ENCODE assay signal across 1 cellular context in the genomic region with DNA sequence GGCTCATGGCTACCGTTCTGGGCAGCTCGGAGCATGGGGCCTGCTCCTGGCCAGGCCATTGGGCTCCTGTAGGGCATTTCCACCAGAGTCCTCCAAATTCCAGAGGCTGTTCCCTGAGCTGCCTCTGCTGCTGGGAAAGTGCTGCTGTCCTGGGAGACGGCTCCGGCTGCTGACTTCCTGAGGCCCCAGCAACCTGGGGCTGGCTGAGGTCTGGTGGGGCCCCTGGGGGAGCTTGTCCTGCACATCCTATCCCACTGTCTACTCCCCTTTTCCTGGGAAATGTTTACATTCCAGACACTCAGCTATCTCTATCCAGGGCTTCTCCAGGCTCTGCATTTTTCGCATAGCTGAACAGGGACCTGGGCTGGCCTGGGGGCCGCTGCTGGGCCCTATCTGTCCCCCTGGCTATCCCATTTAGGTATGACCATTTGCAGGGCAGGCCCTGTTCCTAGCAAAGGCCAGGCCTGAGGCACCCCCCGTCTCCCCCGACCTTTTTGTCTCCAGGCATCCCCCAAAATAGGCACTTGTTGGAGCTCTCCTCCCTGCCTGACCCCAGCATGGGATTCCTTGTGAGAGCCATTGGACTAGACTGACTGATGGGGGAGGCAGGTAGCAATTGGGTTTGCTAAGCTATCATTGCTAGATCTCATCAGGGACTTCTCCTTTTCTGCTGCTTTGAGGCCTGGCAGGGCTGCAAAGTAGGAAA.
A peak's percentile ranks its signal among the peaks of the same experiment; 100 is the strongest.
TF ChIP-seq lines count a peak whose summit lies in the region.

No MANE protein-coding gene starts in this region.

TF ChIP-seq in HepG2, 621 proteins besides CTCF, POLR2A, EP300 and RAD21 (continued from another document and continues in another):
- TF ChIP-seq RXRB (CRISPR knock-in tag; IDR thresholded peaks at IDR 0.05; ENCODE audit: borderline replicate concordance) (peak; percentile 78; the same call in 1 of the 2 replicates), ZNF34 (CRISPR knock-in tag; IDR thresholded peaks at IDR 0.05; ENCODE audit: borderline replicate concordance) (no peak), ZNF737 (CRISPR knock-in tag; IDR thresholded peaks at IDR 0.05; ENCODE audit: borderline replicate concordance) (no peak), IKZF1 (IDR thresholded peaks at IDR 0.05) (no peak), TEAD2 (CRISPR knock-in tag; IDR thresholded peaks at IDR 0.05) (no peak), YY1 (IDR thresholded peaks at IDR 0.05; ENCODE audit: insufficient read depth, insufficient replicate concordance, low read depth, low read length) (no peak), ZNF615 (CRISPR knock-in tag; IDR thresholded peaks at IDR 0.05; ENCODE audit: borderline replicate concordance) (no peak), NR2F1 (CRISPR knock-in tag; IDR thresholded peaks at IDR 0.05) (no peak), ZNF724P (CRISPR knock-in tag; IDR thresholded peaks at IDR 0.05; ENCODE audit: borderline replicate concordance) (no peak), MAZ (IDR thresholded peaks at IDR 0.05; ENCODE audit: borderline replicate concordance, low read depth, low read length) (0 out of 2 replicates have a peak, but pooled peaks have one; percentile 16), MAZ (CRISPR knock-in tag; IDR thresholded peaks at IDR 0.05; ENCODE audit: low read depth) (no peak), ZSCAN31 (CRISPR knock-in tag; IDR thresholded peaks at IDR 0.05; ENCODE audit: low read depth) (no peak; the same call in 1 of the 2 replicates), HNRNPLL (IDR thresholded peaks at IDR 0.05; ENCODE audit: low read depth, low read length, poor library complexity, severe bottlenecking) (no peak), NR1H2 (CRISPR knock-in tag; IDR thresholded peaks at IDR 0.05; ENCODE audit: borderline replicate concordance, low read depth) (no peak), TGIF2 (CRISPR knock-in tag; IDR thresholded peaks at IDR 0.05) (peak; percentile 42; the same call in 1 of the 2 replicates), ZBTB20 (CRISPR knock-in tag; IDR thresholded peaks at IDR 0.05; ENCODE audit: borderline replicate concordance, low read depth) (no peak), ISX (CRISPR knock-in tag; conservative IDR thresholded peaks at IDR 0.05) (no peak), ZC3H4 (CRISPR knock-in tag; IDR thresholded peaks at IDR 0.05; ENCODE audit: borderline replicate concordance) (no peak), TAF1 (CRISPR knock-in tag; IDR thresholded peaks at IDR 0.05) (no peak), MYNN (CRISPR knock-in tag; IDR thresholded peaks at IDR 0.05; ENCODE audit: low read depth) (0 out of 2 replicates have a peak, but pooled peaks have one; percentile 38), HOXA7 (CRISPR knock-in tag; IDR thresholded peaks at IDR 0.05) (no peak), ZNF564 (CRISPR knock-in tag; IDR thresholded peaks at IDR 0.05) (no peak), ZNF619 (CRISPR knock-in tag; IDR thresholded peaks at IDR 0.05) (no peak), TCF12 (IDR thresholded peaks at IDR 0.05) (no peak), TCF12 (CRISPR knock-in tag; IDR thresholded peaks at IDR 0.05) (0 out of 2 replicates have a peak, but pooled peaks have one; percentile 15)
- TF ChIP-seq, protein P1, sequence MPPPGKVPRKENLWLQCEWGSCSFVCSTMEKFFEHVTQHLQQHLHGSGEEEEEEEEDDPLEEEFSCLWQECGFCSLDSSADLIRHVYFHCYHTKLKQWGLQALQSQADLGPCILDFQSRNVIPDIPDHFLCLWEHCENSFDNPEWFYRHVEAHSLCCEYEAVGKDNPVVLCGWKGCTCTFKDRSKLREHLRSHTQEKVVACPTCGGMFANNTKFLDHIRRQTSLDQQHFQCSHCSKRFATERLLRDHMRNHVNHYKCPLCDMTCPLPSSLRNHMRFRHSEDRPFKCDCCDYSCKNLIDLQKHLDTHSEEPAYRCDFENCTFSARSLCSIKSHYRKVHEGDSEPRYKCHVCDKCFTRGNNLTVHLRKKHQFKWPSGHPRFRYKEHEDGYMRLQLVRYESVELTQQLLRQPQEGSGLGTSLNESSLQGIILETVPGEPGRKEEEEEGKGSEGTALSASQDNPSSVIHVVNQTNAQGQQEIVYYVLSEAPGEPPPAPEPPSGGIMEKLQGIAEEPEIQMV (CRISPR knock-in tag; IDR thresholded peaks at IDR 0.05; ENCODE audit: low read depth), result no peak
- TF ChIP-seq, protein P2, sequence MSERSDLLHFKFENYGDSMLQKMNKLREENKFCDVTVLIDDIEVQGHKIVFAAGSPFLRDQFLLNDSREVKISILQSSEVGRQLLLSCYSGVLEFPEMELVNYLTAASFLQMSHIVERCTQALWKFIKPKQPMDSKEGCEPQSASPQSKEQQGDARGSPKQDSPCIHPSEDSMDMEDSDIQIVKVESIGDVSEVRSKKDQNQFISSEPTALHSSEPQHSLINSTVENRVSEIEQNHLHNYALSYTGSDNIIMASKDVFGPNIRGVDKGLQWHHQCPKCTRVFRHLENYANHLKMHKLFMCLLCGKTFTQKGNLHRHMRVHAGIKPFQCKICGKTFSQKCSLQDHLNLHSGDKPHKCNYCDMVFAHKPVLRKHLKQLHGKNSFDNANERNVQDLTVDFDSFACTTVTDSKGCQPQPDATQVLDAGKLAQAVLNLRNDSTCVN (CRISPR knock-in tag; IDR thresholded peaks at IDR 0.05; ENCODE audit: borderline replicate concordance), result no peak
- TF ChIP-seq, protein P3, sequence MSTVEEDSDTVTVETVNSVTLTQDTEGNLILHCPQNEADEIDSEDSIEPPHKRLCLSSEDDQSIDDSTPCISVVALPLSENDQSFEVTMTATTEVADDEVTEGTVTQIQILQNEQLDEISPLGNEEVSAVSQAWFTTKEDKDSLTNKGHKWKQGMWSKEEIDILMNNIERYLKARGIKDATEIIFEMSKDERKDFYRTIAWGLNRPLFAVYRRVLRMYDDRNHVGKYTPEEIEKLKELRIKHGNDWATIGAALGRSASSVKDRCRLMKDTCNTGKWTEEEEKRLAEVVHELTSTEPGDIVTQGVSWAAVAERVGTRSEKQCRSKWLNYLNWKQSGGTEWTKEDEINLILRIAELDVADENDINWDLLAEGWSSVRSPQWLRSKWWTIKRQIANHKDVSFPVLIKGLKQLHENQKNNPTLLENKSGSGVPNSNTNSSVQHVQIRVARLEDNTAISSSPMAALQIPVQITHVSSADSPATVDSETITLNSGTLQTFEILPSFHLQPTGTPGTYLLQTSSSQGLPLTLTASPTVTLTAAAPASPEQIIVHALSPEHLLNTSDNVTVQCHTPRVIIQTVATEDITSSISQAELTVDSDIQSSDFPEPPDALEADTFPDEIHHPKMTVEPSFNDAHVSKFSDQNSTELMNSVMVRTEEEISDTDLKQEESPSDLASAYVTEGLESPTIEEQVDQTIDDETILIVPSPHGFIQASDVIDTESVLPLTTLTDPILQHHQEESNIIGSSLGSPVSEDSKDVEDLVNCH (CRISPR knock-in tag; IDR thresholded peaks at IDR 0.05), result no peak
- TF ChIP-seq, protein P4, sequence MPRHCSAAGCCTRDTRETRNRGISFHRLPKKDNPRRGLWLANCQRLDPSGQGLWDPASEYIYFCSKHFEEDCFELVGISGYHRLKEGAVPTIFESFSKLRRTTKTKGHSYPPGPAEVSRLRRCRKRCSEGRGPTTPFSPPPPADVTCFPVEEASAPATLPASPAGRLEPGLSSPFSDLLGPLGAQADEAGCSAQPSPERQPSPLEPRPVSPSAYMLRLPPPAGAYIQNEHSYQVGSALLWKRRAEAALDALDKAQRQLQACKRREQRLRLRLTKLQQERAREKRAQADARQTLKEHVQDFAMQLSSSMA (CRISPR knock-in tag; IDR thresholded peaks at IDR 0.05), result no peak
- TF ChIP-seq, protein P5, sequence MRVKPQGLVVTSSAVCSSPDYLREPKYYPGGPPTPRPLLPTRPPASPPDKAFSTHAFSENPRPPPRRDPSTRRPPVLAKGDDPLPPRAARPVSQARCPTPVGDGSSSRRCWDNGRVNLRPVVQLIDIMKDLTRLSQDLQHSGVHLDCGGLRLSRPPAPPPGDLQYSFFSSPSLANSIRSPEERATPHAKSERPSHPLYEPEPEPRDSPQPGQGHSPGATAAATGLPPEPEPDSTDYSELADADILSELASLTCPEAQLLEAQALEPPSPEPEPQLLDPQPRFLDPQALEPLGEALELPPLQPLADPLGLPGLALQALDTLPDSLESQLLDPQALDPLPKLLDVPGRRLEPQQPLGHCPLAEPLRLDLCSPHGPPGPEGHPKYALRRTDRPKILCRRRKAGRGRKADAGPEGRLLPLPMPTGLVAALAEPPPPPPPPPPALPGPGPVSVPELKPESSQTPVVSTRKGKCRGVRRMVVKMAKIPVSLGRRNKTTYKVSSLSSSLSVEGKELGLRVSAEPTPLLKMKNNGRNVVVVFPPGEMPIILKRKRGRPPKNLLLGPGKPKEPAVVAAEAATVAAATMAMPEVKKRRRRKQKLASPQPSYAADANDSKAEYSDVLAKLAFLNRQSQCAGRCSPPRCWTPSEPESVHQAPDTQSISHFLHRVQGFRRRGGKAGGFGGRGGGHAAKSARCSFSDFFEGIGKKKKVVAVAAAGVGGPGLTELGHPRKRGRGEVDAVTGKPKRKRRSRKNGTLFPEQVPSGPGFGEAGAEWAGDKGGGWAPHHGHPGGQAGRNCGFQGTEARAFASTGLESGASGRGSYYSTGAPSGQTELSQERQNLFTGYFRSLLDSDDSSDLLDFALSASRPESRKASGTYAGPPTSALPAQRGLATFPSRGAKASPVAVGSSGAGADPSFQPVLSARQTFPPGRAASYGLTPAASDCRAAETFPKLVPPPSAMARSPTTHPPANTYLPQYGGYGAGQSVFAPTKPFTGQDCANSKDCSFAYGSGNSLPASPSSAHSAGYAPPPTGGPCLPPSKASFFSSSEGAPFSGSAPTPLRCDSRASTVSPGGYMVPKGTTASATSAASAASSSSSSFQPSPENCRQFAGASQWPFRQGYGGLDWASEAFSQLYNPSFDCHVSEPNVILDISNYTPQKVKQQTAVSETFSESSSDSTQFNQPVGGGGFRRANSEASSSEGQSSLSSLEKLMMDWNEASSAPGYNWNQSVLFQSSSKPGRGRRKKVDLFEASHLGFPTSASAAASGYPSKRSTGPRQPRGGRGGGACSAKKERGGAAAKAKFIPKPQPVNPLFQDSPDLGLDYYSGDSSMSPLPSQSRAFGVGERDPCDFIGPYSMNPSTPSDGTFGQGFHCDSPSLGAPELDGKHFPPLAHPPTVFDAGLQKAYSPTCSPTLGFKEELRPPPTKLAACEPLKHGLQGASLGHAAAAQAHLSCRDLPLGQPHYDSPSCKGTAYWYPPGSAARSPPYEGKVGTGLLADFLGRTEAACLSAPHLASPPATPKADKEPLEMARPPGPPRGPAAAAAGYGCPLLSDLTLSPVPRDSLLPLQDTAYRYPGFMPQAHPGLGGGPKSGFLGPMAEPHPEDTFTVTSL (CRISPR knock-in tag; IDR thresholded peaks at IDR 0.05; ENCODE audit: borderline replicate concordance), result no peak
- TF ChIP-seq, protein P6, sequence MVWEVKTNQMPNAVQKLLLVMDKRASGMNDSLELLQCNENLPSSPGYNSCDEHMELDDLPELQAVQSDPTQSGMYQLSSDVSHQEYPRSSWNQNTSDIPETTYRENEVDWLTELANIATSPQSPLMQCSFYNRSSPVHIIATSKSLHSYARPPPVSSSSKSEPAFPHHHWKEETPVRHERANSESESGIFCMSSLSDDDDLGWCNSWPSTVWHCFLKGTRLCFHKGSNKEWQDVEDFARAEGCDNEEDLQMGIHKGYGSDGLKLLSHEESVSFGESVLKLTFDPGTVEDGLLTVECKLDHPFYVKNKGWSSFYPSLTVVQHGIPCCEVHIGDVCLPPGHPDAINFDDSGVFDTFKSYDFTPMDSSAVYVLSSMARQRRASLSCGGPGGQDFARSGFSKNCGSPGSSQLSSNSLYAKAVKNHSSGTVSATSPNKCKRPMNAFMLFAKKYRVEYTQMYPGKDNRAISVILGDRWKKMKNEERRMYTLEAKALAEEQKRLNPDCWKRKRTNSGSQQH (CRISPR knock-in tag; IDR thresholded peaks at IDR 0.05; ENCODE audit: low read depth), result 0 out of 2 replicates have a peak, but pooled peaks have one; percentile 35
- TF ChIP-seq, protein P7, sequence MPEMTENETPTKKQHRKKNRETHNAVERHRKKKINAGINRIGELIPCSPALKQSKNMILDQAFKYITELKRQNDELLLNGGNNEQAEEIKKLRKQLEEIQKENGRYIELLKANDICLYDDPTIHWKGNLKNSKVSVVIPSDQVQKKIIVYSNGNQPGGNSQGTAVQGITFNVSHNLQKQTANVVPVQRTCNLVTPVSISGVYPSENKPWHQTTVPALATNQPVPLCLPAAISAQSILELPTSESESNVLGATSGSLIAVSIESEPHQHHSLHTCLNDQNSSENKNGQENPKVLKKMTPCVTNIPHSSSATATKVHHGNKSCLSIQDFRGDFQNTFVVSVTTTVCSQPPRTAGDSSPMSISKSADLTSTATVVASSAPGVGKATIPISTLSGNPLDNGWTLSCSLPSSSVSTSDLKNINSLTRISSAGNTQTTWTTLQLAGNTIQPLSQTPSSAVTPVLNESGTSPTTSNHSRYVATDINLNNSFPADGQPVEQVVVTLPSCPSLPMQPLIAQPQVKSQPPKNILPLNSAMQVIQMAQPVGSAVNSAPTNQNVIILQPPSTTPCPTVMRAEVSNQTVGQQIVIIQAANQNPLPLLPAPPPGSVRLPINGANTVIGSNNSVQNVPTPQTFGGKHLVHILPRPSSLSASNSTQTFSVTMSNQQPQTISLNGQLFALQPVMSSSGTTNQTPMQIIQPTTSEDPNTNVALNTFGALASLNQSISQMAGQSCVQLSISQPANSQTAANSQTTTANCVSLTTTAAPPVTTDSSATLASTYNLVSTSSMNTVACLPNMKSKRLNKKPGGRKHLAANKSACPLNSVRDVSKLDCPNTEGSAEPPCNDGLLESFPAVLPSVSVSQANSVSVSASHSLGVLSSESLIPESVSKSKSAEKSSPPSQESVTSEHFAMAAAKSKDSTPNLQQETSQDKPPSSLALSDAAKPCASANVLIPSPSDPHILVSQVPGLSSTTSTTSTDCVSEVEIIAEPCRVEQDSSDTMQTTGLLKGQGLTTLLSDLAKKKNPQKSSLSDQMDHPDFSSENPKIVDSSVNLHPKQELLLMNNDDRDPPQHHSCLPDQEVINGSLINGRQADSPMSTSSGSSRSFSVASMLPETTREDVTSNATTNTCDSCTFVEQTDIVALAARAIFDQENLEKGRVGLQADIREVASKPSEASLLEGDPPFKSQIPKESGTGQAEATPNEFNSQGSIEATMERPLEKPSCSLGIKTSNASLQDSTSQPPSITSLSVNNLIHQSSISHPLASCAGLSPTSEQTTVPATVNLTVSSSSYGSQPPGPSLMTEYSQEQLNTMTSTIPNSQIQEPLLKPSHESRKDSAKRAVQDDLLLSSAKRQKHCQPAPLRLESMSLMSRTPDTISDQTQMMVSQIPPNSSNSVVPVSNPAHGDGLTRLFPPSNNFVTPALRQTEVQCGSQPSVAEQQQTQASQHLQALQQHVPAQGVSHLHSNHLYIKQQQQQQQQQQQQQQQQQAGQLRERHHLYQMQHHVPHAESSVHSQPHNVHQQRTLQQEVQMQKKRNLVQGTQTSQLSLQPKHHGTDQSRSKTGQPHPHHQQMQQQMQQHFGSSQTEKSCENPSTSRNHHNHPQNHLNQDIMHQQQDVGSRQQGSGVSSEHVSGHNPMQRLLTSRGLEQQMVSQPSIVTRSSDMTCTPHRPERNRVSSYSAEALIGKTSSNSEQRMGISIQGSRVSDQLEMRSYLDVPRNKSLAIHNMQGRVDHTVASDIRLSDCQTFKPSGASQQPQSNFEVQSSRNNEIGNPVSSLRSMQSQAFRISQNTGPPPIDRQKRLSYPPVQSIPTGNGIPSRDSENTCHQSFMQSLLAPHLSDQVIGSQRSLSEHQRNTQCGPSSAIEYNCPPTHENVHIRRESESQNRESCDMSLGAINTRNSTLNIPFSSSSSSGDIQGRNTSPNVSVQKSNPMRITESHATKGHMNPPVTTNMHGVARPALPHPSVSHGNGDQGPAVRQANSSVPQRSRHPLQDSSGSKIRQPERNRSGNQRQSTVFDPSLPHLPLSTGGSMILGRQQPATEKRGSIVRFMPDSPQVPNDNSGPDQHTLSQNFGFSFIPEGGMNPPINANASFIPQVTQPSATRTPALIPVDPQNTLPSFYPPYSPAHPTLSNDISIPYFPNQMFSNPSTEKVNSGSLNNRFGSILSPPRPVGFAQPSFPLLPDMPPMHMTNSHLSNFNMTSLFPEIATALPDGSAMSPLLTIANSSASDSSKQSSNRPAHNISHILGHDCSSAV (CRISPR knock-in tag; IDR thresholded peaks at IDR 0.05; ENCODE audit: borderline replicate concordance), result no peak
